ENCODE assay signal across 1 cellular context in the genomic region with DNA sequence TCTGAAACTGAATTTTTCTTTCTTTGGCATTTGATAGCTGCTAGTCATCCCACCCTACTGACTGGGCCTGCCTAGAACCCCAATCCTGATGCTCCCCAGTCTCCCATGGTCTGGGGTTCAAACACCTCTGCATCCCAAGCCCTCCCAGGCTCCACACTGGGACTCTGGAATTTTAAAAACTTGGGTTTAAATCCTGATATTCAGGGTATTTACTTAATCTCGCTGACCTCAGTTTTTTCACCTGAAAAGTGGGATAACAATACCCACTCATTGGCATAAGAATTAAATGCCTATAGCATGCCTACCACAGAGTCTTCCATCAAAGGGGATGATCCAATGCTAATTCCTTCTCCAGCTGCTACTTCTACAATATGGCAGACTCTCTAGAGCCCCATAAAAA.
TF ChIP-seq lines count a peak whose summit lies in the region.

No MANE protein-coding gene starts in this region.

TF ChIP-seq in WTC11, 78 proteins besides CTCF, POLR2A, EP300 and RAD21 (continued from another document):
- TF ChIP-seq, protein P1, sequence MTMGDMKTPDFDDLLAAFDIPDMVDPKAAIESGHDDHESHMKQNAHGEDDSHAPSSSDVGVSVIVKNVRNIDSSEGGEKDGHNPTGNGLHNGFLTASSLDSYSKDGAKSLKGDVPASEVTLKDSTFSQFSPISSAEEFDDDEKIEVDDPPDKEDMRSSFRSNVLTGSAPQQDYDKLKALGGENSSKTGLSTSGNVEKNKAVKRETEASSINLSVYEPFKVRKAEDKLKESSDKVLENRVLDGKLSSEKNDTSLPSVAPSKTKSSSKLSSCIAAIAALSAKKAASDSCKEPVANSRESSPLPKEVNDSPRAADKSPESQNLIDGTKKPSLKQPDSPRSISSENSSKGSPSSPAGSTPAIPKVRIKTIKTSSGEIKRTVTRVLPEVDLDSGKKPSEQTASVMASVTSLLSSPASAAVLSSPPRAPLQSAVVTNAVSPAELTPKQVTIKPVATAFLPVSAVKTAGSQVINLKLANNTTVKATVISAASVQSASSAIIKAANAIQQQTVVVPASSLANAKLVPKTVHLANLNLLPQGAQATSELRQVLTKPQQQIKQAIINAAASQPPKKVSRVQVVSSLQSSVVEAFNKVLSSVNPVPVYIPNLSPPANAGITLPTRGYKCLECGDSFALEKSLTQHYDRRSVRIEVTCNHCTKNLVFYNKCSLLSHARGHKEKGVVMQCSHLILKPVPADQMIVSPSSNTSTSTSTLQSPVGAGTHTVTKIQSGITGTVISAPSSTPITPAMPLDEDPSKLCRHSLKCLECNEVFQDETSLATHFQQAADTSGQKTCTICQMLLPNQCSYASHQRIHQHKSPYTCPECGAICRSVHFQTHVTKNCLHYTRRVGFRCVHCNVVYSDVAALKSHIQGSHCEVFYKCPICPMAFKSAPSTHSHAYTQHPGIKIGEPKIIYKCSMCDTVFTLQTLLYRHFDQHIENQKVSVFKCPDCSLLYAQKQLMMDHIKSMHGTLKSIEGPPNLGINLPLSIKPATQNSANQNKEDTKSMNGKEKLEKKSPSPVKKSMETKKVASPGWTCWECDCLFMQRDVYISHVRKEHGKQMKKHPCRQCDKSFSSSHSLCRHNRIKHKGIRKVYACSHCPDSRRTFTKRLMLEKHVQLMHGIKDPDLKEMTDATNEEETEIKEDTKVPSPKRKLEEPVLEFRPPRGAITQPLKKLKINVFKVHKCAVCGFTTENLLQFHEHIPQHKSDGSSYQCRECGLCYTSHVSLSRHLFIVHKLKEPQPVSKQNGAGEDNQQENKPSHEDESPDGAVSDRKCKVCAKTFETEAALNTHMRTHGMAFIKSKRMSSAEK (CRISPR knock-in tag; IDR thresholded peaks at IDR 0.05; ENCODE audit: borderline replicate concordance) = no peak
